1 cellular context compared by ENCODE assay signal in the genomic region with DNA sequence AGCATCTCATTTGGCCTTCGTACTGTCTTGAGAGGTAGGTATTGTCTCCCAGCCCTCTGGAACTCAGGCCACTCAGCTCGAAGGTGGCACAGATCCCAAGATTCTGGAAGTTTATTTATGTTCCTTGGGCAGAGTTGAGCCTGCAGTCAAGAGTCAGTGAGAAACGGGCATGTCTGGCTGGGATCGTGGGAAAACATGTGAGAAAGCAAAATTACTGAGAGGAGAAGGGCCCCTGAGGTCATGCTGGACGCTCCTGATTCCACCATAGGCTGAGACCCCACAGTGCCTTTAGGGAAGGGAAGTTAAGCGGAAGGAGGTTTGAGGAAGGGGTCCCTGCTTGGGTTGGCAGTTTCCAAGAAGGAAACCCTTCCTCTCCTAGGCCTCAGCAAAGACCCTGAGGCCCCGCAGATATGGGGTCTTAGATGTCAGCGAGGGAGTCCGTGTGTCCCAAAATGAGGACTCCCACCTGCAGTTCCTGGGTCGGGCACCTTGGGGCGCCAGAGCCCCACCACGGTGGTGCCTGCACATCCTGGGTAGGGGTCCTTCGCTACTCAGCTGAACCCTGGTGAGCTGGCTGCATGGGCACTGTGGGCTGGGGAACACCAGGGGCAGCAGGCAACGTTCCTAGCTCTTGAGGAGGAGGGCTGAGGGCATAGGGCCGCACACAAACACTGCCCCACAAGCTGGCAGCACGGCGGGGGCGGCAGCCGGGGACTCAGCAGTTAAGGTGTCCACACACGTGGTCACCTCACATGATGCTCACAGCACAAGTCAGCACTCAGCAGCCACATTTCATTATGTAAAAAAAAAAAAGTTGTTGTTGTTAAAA.
TF ChIP-seq lines count a peak whose summit lies in the region.

No MANE protein-coding gene starts in this region.

TF ChIP-seq in HepG2, 621 proteins besides CTCF, POLR2A, EP300 and RAD21 (continued from another document):
- TF ChIP-seq, protein P1, sequence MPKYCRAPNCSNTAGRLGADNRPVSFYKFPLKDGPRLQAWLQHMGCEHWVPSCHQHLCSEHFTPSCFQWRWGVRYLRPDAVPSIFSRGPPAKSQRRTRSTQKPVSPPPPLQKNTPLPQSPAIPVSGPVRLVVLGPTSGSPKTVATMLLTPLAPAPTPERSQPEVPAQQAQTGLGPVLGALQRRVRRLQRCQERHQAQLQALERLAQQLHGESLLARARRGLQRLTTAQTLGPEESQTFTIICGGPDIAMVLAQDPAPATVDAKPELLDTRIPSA (CRISPR knock-in tag; IDR thresholded peaks at IDR 0.05; ENCODE audit: borderline replicate concordance), result no peak
- no peak for TF ChIP-seq MXD4 (CRISPR knock-in tag; IDR thresholded peaks at IDR 0.05)
- TF ChIP-seq PHF8 (CRISPR knock-in tag; IDR thresholded peaks at IDR 0.05), result no peak; the same call in 1 of the 2 replicates
- peak; percentile 44; the same call in 1 of the 2 replicates for TF ChIP-seq MEF2D (CRISPR knock-in tag; IDR thresholded peaks at IDR 0.05)
- 0 out of 2 replicates have a peak, but pooled peaks have one; percentile 37 for TF ChIP-seq HNRNPL (IDR thresholded peaks at IDR 0.05; ENCODE audit: low read depth, low read length)
- TF ChIP-seq, protein P2, sequence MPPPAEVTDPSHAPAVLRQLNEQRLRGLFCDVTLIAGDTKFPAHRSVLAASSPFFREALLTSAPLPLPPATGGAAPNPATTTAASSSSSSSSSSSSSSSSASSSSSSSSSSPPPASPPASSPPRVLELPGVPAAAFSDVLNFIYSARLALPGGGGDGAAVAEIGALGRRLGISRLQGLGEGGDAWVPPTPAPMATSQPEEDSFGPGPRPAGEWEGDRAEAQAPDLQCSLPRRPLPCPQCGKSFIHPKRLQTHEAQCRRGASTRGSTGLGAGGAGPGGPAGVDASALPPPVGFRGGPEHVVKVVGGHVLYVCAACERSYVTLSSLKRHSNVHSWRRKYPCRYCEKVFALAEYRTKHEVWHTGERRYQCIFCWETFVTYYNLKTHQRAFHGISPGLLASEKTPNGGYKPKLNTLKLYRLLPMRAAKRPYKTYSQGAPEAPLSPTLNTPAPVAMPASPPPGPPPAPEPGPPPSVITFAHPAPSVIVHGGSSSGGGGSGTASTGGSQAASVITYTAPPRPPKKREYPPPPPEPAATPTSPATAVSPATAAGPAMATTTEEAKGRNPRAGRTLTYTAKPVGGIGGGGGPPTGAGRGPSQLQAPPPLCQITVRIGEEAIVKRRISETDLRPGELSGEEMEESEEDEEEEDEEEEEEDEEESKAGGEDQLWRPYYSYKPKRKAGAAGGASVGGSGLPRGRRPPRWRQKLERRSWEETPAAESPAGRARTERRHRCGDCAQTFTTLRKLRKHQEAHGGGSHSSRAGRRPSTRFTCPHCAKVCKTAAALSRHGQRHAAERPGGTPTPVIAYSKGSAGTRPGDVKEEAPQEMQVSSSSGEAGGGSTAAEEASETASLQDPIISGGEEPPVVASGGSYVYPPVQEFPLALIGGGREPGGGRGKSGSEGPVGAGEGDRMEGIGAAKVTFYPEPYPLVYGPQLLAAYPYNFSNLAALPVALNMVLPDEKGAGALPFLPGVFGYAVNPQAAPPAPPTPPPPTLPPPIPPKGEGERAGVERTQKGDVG (CRISPR knock-in tag; IDR thresholded peaks at IDR 0.05; ENCODE audit: borderline replicate concordance), result peak; percentile 46; the same call in 1 of the 2 replicates
- no peak for TF ChIP-seq NONO (IDR thresholded peaks at IDR 0.05)
- TF ChIP-seq NONO (CRISPR knock-in tag; conservative IDR thresholded peaks at IDR 0.05), result 0 out of 2 replicates have a peak, but pooled peaks have one; percentile 29
- peak; percentile 45; the same call in 1 of the 2 replicates for TF ChIP-seq ZBTB7A (CRISPR knock-in tag; IDR thresholded peaks at IDR 0.05)
- TF ChIP-seq KAT8 (CRISPR knock-in tag; IDR thresholded peaks at IDR 0.05), result 0 out of 2 replicates have a peak, but pooled peaks have one; percentile 27
- TF ChIP-seq SOX5 (CRISPR knock-in tag; IDR thresholded peaks at IDR 0.05; ENCODE audit: borderline replicate concordance), result 0 out of 2 replicates have a peak, but pooled peaks have one; percentile 6
- no peak for TF ChIP-seq HOXA9 (CRISPR knock-in tag; IDR thresholded peaks at IDR 0.05; ENCODE audit: borderline replicate concordance)
- peak; percentile 97 for TF ChIP-seq AGO2 (optimal IDR thresholded peaks at IDR 0.05; ENCODE audit: low read depth, low read length)
- 0 out of 2 replicates have a peak, but pooled peaks have one; percentile 30 for TF ChIP-seq SMAD1 (CRISPR knock-in tag; IDR thresholded peaks at IDR 0.05; ENCODE audit: borderline replicate concordance, low read depth)
- TF ChIP-seq, protein P3, sequence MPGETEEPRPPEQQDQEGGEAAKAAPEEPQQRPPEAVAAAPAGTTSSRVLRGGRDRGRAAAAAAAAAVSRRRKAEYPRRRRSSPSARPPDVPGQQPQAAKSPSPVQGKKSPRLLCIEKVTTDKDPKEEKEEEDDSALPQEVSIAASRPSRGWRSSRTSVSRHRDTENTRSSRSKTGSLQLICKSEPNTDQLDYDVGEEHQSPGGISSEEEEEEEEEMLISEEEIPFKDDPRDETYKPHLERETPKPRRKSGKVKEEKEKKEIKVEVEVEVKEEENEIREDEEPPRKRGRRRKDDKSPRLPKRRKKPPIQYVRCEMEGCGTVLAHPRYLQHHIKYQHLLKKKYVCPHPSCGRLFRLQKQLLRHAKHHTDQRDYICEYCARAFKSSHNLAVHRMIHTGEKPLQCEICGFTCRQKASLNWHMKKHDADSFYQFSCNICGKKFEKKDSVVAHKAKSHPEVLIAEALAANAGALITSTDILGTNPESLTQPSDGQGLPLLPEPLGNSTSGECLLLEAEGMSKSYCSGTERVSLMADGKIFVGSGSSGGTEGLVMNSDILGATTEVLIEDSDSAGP (CRISPR knock-in tag; IDR thresholded peaks at IDR 0.05; ENCODE audit: borderline replicate concordance), result peak; percentile 53; the same call in 1 of the 2 replicates
- TF ChIP-seq, protein P4, sequence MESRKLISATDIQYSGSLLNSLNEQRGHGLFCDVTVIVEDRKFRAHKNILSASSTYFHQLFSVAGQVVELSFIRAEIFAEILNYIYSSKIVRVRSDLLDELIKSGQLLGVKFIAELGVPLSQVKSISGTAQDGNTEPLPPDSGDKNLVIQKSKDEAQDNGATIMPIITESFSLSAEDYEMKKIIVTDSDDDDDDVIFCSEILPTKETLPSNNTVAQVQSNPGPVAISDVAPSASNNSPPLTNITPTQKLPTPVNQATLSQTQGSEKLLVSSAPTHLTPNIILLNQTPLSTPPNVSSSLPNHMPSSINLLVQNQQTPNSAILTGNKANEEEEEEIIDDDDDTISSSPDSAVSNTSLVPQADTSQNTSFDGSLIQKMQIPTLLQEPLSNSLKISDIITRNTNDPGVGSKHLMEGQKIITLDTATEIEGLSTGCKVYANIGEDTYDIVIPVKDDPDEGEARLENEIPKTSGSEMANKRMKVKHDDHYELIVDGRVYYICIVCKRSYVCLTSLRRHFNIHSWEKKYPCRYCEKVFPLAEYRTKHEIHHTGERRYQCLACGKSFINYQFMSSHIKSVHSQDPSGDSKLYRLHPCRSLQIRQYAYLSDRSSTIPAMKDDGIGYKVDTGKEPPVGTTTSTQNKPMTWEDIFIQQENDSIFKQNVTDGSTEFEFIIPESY (CRISPR knock-in tag; IDR thresholded peaks at IDR 0.05), result no peak
- TF ChIP-seq FOXC1 (CRISPR knock-in tag; IDR thresholded peaks at IDR 0.05; ENCODE audit: borderline replicate concordance), result 0 out of 2 replicates have a peak, but pooled peaks have one; percentile 32
- TF ChIP-seq GABPB1 (CRISPR knock-in tag; IDR thresholded peaks at IDR 0.05), result peak; percentile 33; the same call in 1 of the 2 replicates
- TF ChIP-seq, protein P5, sequence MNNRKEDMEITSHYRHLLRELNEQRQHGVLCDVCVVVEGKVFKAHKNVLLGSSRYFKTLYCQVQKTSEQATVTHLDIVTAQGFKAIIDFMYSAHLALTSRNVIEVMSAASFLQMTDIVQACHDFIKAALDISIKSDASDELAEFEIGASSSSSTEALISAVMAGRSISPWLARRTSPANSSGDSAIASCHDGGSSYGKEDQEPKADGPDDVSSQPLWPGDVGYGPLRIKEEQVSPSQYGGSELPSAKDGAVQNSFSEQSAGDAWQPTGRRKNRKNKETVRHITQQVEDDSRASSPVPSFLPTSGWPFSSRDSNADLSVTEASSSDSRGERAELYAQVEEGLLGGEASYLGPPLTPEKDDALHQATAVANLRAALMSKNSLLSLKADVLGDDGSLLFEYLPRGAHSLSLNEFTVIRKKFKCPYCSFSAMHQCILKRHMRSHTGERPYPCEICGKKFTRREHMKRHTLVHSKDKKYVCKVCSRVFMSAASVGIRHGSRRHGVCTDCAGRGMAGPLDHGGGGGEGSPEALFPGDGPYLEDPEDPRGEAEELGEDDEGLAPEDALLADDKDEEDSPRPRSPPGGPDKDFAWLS (CRISPR knock-in tag; IDR thresholded peaks at IDR 0.05; ENCODE audit: borderline replicate concordance), result no peak
- TF ChIP-seq, protein P6, sequence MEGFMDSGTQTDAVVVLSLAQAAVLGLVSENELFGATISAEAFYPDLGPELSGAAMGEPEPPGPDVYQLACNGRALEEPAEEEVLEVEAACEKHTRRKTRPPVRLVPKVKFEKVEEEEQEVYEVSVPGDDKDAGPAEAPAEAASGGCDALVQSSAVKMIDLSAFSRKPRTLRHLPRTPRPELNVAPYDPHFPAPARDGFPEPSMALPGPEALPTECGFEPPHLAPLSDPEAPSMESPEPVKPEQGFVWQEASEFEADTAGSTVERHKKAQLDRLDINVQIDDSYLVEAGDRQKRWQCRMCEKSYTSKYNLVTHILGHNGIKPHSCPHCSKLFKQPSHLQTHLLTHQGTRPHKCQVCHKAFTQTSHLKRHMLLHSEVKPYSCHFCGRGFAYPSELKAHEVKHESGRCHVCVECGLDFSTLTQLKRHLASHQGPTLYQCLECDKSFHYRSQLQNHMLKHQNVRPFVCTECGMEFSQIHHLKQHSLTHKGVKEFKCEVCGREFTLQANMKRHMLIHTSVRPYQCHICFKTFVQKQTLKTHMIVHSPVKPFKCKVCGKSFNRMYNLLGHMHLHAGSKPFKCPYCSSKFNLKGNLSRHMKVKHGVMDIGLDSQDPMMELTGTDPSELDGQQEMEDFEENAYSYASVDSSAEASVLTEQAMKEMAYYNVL (CRISPR knock-in tag; IDR thresholded peaks at IDR 0.05; ENCODE audit: borderline replicate concordance), result 0 out of 2 replicates have a peak, but pooled peaks have one; percentile 36
- TF ChIP-seq KDM5B (CRISPR knock-in tag; IDR thresholded peaks at IDR 0.05; ENCODE audit: borderline replicate concordance), result 0 out of 2 replicates have a peak, but pooled peaks have one; percentile 24
- peak; percentile 37; the same call in 1 of the 2 replicates for TF ChIP-seq PITX1 (CRISPR knock-in tag; IDR thresholded peaks at IDR 0.05)
- TF ChIP-seq, protein P7, sequence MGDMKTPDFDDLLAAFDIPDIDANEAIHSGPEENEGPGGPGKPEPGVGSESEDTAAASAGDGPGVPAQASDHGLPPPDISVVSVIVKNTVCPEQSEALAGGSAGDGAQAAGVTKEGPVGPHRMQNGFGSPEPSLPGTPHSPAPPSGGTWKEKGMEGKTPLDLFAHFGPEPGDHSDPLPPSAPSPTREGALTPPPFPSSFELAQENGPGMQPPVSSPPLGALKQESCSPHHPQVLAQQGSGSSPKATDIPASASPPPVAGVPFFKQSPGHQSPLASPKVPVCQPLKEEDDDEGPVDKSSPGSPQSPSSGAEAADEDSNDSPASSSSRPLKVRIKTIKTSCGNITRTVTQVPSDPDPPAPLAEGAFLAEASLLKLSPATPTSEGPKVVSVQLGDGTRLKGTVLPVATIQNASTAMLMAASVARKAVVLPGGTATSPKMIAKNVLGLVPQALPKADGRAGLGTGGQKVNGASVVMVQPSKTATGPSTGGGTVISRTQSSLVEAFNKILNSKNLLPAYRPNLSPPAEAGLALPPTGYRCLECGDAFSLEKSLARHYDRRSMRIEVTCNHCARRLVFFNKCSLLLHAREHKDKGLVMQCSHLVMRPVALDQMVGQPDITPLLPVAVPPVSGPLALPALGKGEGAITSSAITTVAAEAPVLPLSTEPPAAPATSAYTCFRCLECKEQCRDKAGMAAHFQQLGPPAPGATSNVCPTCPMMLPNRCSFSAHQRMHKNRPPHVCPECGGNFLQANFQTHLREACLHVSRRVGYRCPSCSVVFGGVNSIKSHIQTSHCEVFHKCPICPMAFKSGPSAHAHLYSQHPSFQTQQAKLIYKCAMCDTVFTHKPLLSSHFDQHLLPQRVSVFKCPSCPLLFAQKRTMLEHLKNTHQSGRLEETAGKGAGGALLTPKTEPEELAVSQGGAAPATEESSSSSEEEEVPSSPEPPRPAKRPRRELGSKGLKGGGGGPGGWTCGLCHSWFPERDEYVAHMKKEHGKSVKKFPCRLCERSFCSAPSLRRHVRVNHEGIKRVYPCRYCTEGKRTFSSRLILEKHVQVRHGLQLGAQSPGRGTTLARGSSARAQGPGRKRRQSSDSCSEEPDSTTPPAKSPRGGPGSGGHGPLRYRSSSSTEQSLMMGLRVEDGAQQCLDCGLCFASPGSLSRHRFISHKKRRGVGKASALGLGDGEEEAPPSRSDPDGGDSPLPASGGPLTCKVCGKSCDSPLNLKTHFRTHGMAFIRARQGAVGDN (CRISPR knock-in tag; IDR thresholded peaks at IDR 0.05), result peak; percentile 66
